15 cellular contexts compared by ENCODE assay signal in genomic region chr2:172458561-172459124, GRCh38.
"Had no signal": no experiment of that assay in that cellular context is flagged by ENCODE, and none has a peak within 500 bp of the region (broad histone marks: within the 10 kb centered on the region; RNA-seq: fewer than 3 reads in every experiment).

No MANE protein-coding gene starts in this region.

- H3K4me3 ChIP-seq: dorsolateral prefrontal cortex, lower lobe of right lung, psoas muscle, right lobe of liver, SJCRH30, transverse colon had no signal

- H3K4me3 Mint-ChIP-seq: naive B cell; stimulated activated effector memory CD8-positive, alpha-beta T cell treated with anti-CD3 and anti-CD28 coated beads, Interleukin-12 subunit alpha, Interleukin-12 subunit beta, amount 100 ng/mL, for 72 hours had no signal

- H3K36me3 Mint-ChIP-seq: naive B cell; stimulated activated effector memory CD8-positive, alpha-beta T cell treated with anti-CD3 and anti-CD28 coated beads, Interleukin-12 subunit alpha, Interleukin-12 subunit beta, amount 100 ng/mL, for 72 hours had no signal

- DNase-seq: activated CD4-positive, alpha-beta T cell treated with anti-CD3 and anti-CD28 coated beads, Interleukin-2, amount 50 U/mL, for 4 hours; activated CD4-positive, CD25-positive, alpha-beta regulatory T cell; activated naive CD4-positive, alpha-beta T cell; activated T-cell treated with anti-CD3 and anti-CD28 coated beads, Interleukin-2, amount 50 U/mL, for 48 hours; dorsolateral prefrontal cortex; hypothalamus; left cardiac atrium; lower lobe of right lung; naive B cell; psoas muscle; right lobe of liver; SJCRH30; transverse colon had no signal

- H3K9me3 Mint-ChIP-seq: naive B cell; stimulated activated effector memory CD8-positive, alpha-beta T cell treated with anti-CD3 and anti-CD28 coated beads, Interleukin-12 subunit alpha, Interleukin-12 subunit beta, amount 100 ng/mL, for 72 hours had no signal

- H3K36me3 ChIP-seq: lower lobe of right lung, right lobe of liver, SJCRH30, transverse colon had no signal

- H3K27ac ChIP-seq: lower lobe of right lung, psoas muscle, right lobe of liver, SJCRH30 had no signal

- H3K27me3 ChIP-seq: right lobe of liver, SJCRH30, transverse colon had no signal

- H3K9me3 ChIP-seq: lower lobe of right lung, psoas muscle, right lobe of liver, SJCRH30, transverse colon had no signal

- ATAC-seq: esophagus mucosa; left cardiac atrium; lower lobe of right lung; psoas muscle; right lobe of liver; stimulated activated effector memory CD8-positive, alpha-beta T cell treated with anti-CD3 and anti-CD28 coated beads, Interleukin-12 subunit alpha, Interleukin-12 subunit beta, amount 100 ng/mL, for 72 hours had no signal
